In the genomic region with DNA sequence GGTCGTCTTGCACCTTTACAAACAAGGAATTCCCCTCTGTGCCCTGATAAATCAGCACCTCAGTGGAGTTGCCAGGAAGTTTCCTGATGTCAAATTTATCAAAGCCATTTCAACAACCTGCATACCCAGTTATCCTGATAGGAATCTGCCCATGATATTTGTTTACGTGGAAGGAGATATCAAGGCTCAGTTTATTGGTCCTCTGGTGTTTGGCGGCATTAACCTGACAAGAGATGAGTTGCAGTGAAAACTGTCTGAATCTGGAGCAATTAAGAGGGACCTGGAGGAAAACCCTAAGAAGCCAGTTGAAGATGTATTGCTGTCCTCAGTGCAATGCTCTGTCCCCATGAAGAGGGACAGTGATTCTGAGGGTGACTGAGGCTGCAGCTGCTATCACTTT, we compare ENCODE assay signal across 22 cellular contexts.
"Had no signal": no experiment of that assay in that cellular context is flagged by ENCODE, and none has a peak within 500 bp of the region (broad histone marks: within the 10 kb centered on the region; RNA-seq: fewer than 3 reads in every experiment).

No MANE protein-coding gene starts in this region.

- H3K4me1 ChIP-seq: SJSA1 had no signal

- H3K4me3 ChIP-seq: SJSA1 had no signal

- H3K27ac ChIP-seq: SJSA1 had no signal

- H3K27me3 ChIP-seq: SJSA1 had no signal

- H3K36me3 ChIP-seq: SJSA1 had no signal

- DNase-seq: IMR-90, KBM-7, MM.1S, NCI-H1105, NCI-H1436, NCI-H187, NCI-H2029, NCI-H2081 treated with DMSO at 0.1 percent for 48 hours, NCI-H2171, NCI-H226, NCI-H446, NCI-H510A, NCI-H524 treated with DMSO at 0.1 percent for 48 hours, NCI-H69, NCI-H774, Right ventricle myocardium superior, RPMI8226, SIG-M5, SK-N-SH, SW 1271 had no signal

- ATAC-seq: HepG2 had no signal

- H3K9me3 ChIP-seq: SJSA1, SK-N-SH had no signal
